Comparison of ENCODE assay signal across 16 cellular contexts in genomic region chr20:57449398-57450354, GRCh38. TPM values are rescaled to one million over a fixed set of nuclear protein-coding genes. Genes with fewer than 3 reads are reported as not detected.
DNase-seq lines count a peak whose midpoint lies in the region; ATAC-seq and TF ChIP-seq lines count a peak whose summit lies in the region.
"Had no signal": no experiment of that assay in that cellular context is flagged by ENCODE, and none has a peak within 500 bp of the region (broad histone marks: within the 10 kb centered on the region; RNA-seq: fewer than 3 reads in every experiment).

No MANE protein-coding gene starts in this region.

- H3K9ac ChIP-seq in BLaER1 = peak overlapping the region; percentile 59
- no peak overlapping the region for H3K9ac ChIP-seq in neural progenitor cell

- no peak for TF ChIP-seq CTCF in WTC11 (IDR thresholded peaks at IDR 0.05)
- TF ChIP-seq CTCF in neural progenitor cell (IDR thresholded peaks at IDR 0.05) = no peak
- no peak for TF ChIP-seq CTCF in Calu3 (IDR thresholded peaks at IDR 0.05; ENCODE audit: unreplicated experiment)

- H3K79me2 ChIP-seq in neural progenitor cell (ENCODE audit: low read depth) = no peaks in the 10 kb centered on the region

- no peak overlapping the region for H3K27ac Mint-ChIP-seq in WTC11
- peak overlapping the region; percentile 12 for H3K27ac Mint-ChIP-seq in neural progenitor cell
- no peak overlapping the region for H3K27ac Mint-ChIP-seq in activated CD8-positive, alpha-beta memory T cell treated with anti-CD3 and anti-CD28 coated beads, Interleukin-2, amount 10 ng/mL, durations not matched to agents 7 days and 5 days
- H3K27ac Mint-ChIP-seq in Calu3 (ENCODE audit: unreplicated experiment) = no peak overlapping the region

- H3K36me3 ChIP-seq in BLaER1 (no peaks in the 10 kb centered on the region), neural progenitor cell (no peaks in the 10 kb centered on the region)

- H3K27me3 ChIP-seq in BLaER1 (no peaks in the 10 kb centered on the region), neural progenitor cell (no peaks in the 10 kb centered on the region)

- POLR2A ChIA-PET in WTC11 (lab: Charles Lee) = no interaction called here

- DNase-seq in WTC11 (ENCODE audit: low spot score) (no peak), neural progenitor cell (ENCODE audit: low spot score) (no peak), NCI-H510A treated with DMSO at 0.1 percent for 48 hours (lab: John Stamatoyannopoulos, UW) (no peak), Calu3 (no peak)
- no peak for DNase-seq in activated CD8-positive, alpha-beta memory T cell treated with anti-CD3 and anti-CD28 coated beads, Interleukin-2, amount 10 ng/mL, durations not matched to agents 7 days and 5 days
- DNase-seq: activated effector memory CD4-positive, alpha-beta T cell treated with anti-CD3 and anti-CD28 coated beads, Interleukin-2, amount 50 U/mL, for 16 hours; dermis blood vessel endothelial cell; NCI-H1436; NCI-H345; retina; stimulated activated CD4-positive, alpha-beta T cell treated with anti-CD3 and anti-CD28 coated beads, Interleukin-2, amount 100 ng/mL, for 48 hours; trophoblast cell had no signal

- H3K27ac ChIP-seq in BLaER1 (peak overlapping the region; percentile 88), neural progenitor cell (no peak overlapping the region)
- H3K27ac ChIP-seq: SK-N-MC had no signal

- intact Hi-C loops in Calu3 (cut with micrococcal nuclease; ENCODE audit: unreplicated experiment) = no loop called here

- H3K9me3 Mint-ChIP-seq in WTC11 = peaks cover 15% of the 10 kb centered on the region; the same call in 1 of the 2 replicates
- H3K9me3 Mint-ChIP-seq in neural progenitor cell = no peaks in the 10 kb centered on the region
- H3K9me3 Mint-ChIP-seq in activated CD8-positive, alpha-beta memory T cell treated with anti-CD3 and anti-CD28 coated beads, Interleukin-2, amount 10 ng/mL, durations not matched to agents 7 days and 5 days (ENCODE audit: low read depth) = no peaks in the 10 kb centered on the region
- H3K9me3 Mint-ChIP-seq in Calu3 (ENCODE audit: low read depth, unreplicated experiment) = no peaks in the 10 kb centered on the region

- H3K4me1 Mint-ChIP-seq in WTC11 (peaks cover 5% of the 10 kb centered on the region), neural progenitor cell (peaks cover 22% of the 10 kb centered on the region), Calu3 (ENCODE audit: low read depth, unreplicated experiment) (peaks cover 8% of the 10 kb centered on the region)
- peaks cover 26% of the 10 kb centered on the region for H3K4me1 Mint-ChIP-seq in activated CD8-positive, alpha-beta memory T cell treated with anti-CD3 and anti-CD28 coated beads, Interleukin-2, amount 10 ng/mL, durations not matched to agents 7 days and 5 days

- peak overlapping the region; percentile 84 for H3K4me2 ChIP-seq in BLaER1
- no peak overlapping the region for H3K4me2 ChIP-seq in neural progenitor cell

- ATAC-seq in GM21825 (IDR thresholded peaks at IDR 0.05; ENCODE audit: unreplicated experiment) = peak; percentile 3
- ATAC-seq in WTC11 = no peak
- no peak for ATAC-seq in activated CD8-positive, alpha-beta memory T cell treated with anti-CD3 and anti-CD28 coated beads, Interleukin-2, amount 10 ng/mL, durations not matched to agents 7 days and 5 days
- ATAC-seq in HG03095 (IDR thresholded peaks at IDR 0.05; ENCODE audit: unreplicated experiment) = no peak

- H3K9me3 ChIP-seq in BLaER1 (no peaks in the 10 kb centered on the region), neural progenitor cell (ENCODE audit: low read depth) (no peaks in the 10 kb centered on the region)

- peaks cover 4% of the 10 kb centered on the region; the same call in 1 of the 2 replicates for H3K36me3 Mint-ChIP-seq in WTC11
- no peaks in the 10 kb centered on the region for H3K36me3 Mint-ChIP-seq in neural progenitor cell
- H3K36me3 Mint-ChIP-seq in activated CD8-positive, alpha-beta memory T cell treated with anti-CD3 and anti-CD28 coated beads, Interleukin-2, amount 10 ng/mL, durations not matched to agents 7 days and 5 days = no peaks in the 10 kb centered on the region
- no peaks in the 10 kb centered on the region for H3K36me3 Mint-ChIP-seq in Calu3 (ENCODE audit: insufficient read depth, unreplicated experiment)

- H3K27me3 Mint-ChIP-seq in WTC11 (ENCODE audit: low read depth) (peaks cover 3% of the 10 kb centered on the region; the same call in 1 of the 2 replicates), neural progenitor cell (ENCODE audit: insufficient read depth, low read depth) (peaks cover 22% of the 10 kb centered on the region), Calu3 (ENCODE audit: unreplicated experiment) (peaks cover 100% of the 10 kb centered on the region)
- peaks cover 22% of the 10 kb centered on the region for H3K27me3 Mint-ChIP-seq in activated CD8-positive, alpha-beta memory T cell treated with anti-CD3 and anti-CD28 coated beads, Interleukin-2, amount 10 ng/mL, durations not matched to agents 7 days and 5 days

- peaks cover 67% of the 10 kb centered on the region for H3K4me1 ChIP-seq in BLaER1
- peaks cover 11% of the 10 kb centered on the region for H3K4me1 ChIP-seq in neural progenitor cell

- H3K4me3 ChIP-seq in BLaER1 = no peak overlapping the region; the same call in 1 of the 2 replicates
- H3K4me3 ChIP-seq in neural progenitor cell = no peak overlapping the region
- H3K4me3 ChIP-seq: SK-N-MC had no signal

- H3K4me3 Mint-ChIP-seq in WTC11 (no peak overlapping the region), neural progenitor cell (no peak overlapping the region), Calu3 (ENCODE audit: low read depth, unreplicated experiment) (no peak overlapping the region)
- H3K4me3 Mint-ChIP-seq in activated CD8-positive, alpha-beta memory T cell treated with anti-CD3 and anti-CD28 coated beads, Interleukin-2, amount 10 ng/mL, durations not matched to agents 7 days and 5 days = no peak overlapping the region

- BruUV-seq in Calu3 (replicated peaks; lab: Mats Ljungman, UMichigan) = no TSS peak

- H2AFZ ChIP-seq in neural progenitor cell (replicated peaks) = no peak overlapping the region

- no peaks in the 10 kb centered on the region for H3F3A ChIP-seq in neural progenitor cell (ENCODE audit: low read depth)

- no peaks in the 10 kb centered on the region for H4K20me1 ChIP-seq in BLaER1
- H4K20me1 ChIP-seq in neural progenitor cell (ENCODE audit: low read depth) = no peaks in the 10 kb centered on the region

- CTCF ChIA-PET in WTC11 (lab: Charles Lee) (no interaction called here), Calu3 (lab: Charles Lee) (no interaction called here)
- CTCF ChIA-PET in activated CD8-positive, alpha-beta memory T cell treated with anti-CD3 and anti-CD28 coated beads, Interleukin-2, amount 10 ng/mL, durations not matched to agents 7 days and 5 days (lab: Charles Lee) = interaction anchor here (0.9 kb wide), 2 partner anchors 14 to 169 kb away, joined by 3 read pairs; no protein-coding TSS in a partner anchor

TF ChIP-seq in WTC11, 78 proteins besides CTCF, POLR2A, EP300 and RAD21:
- TF ChIP-seq GTF2I (CRISPR knock-in tag; conservative IDR thresholded peaks at IDR 0.05) = 0 out of 2 replicates have a peak, but pooled peaks have one; percentile 57
- TF ChIP-seq HMGXB4 (CRISPR knock-in tag; IDR thresholded peaks at IDR 0.05) = no peak

RNA-seq across cellular contexts. Expression of gene RBM38, which starts 58.5 kb away (rescaled TPM):
- total RNA-seq in WTC11 (2021) (60.5 to 69.0 TPM (median 61.1 TPM) in 3 replicates), neural progenitor cell (ENCODE audit: low replicate concordance) (26.6 and 53.4 TPM in 2 replicates), Calu3 (2022) (29.5 and 32.0 TPM in 2 replicates)
- total RNA-seq in activated CD8-positive, alpha-beta memory T cell treated with anti-CD3 and anti-CD28 coated beads, Interleukin-2, amount 10 ng/mL, durations not matched to agents 7 days and 5 days = 10 to 100 TPM; 74.8 to 91.9 TPM
